ENCODE assay signal across 17 cellular contexts in the genomic region with DNA sequence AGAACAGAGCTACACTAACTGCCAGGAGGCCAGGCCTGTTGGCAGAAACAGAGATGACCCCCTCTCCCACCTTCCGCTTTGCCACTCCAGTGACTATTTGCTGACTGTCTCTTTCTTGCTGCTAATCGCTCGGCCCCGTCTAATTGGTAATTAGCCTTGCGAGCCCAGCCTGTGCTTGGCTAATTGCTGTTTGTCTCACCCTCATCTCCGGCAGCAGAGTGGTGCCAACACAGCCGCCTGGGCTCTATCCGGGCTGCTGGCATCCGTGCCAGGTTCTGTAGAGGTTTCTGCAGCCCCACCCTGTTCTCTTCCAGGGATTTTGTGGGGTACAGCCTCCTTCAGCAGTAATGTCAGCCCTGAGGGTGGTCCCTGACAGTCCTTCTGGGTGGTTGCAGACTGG. TPM values are rescaled to one million over a fixed set of nuclear protein-coding genes. Genes with fewer than 3 reads are reported as not detected.
"Had no signal": no experiment of that assay in that cellular context is flagged by ENCODE, and none has a peak within 500 bp of the region (broad histone marks: within the 10 kb centered on the region; RNA-seq: fewer than 3 reads in every experiment).

No MANE protein-coding gene starts in this region.

- H3K4me1 Mint-ChIP-seq: activated CD4-positive, alpha-beta T cell treated with anti-CD3 and anti-CD28 coated beads for 36 hours had no signal

- H3K4me3 Mint-ChIP-seq: activated CD4-positive, alpha-beta memory T cell treated with anti-CD3 and anti-CD28 coated beads for 36 hours; activated CD4-positive, alpha-beta T cell treated with anti-CD3 and anti-CD28 coated beads for 36 hours; activated CD8-positive, alpha-beta memory T cell treated with anti-CD3 and anti-CD28 coated beads, Interleukin-2, amount 10 ng/mL, durations not matched to agents 7 days and 5 days; effector memory CD8-positive, alpha-beta T cell; stimulated activated naive CD8-positive, alpha-beta T cell treated with anti-CD3 and anti-CD28 coated beads, Interleukin-15, Interleukin-2, amounts not matched to agents 100 ng/mL and 50 ng/mL, for 24 hours had no signal

- FAIRE-seq: frontal cortex had no signal

- H3K36me3 Mint-ChIP-seq: activated CD4-positive, alpha-beta memory T cell treated with anti-CD3 and anti-CD28 coated beads for 36 hours; activated CD8-positive, alpha-beta memory T cell treated with anti-CD3 and anti-CD28 coated beads, Interleukin-2, amount 10 ng/mL, durations not matched to agents 7 days and 5 days; activated naive CD4-positive, alpha-beta T cell treated with anti-CD3 and anti-CD28 coated beads, Interleukin-2, amount 50 U/mL, for 72 hours had no signal

- H3K9me3 ChIP-seq: body of pancreas, psoas muscle, upper lobe of left lung had no signal

- H3K4me3 ChIP-seq: body of pancreas, psoas muscle, upper lobe of left lung had no signal

- ATAC-seq: activated CD4-positive, alpha-beta T cell treated with anti-CD3 and anti-CD28 coated beads for 36 hours; activated CD8-positive, alpha-beta memory T cell treated with anti-CD3 and anti-CD28 coated beads, Interleukin-2, amount 10 ng/mL, durations not matched to agents 7 days and 5 days; activated naive CD4-positive, alpha-beta T cell treated with anti-CD3 and anti-CD28 coated beads, Interleukin-2, amount 50 U/mL, for 72 hours; body of pancreas; effector memory CD8-positive, alpha-beta T cell; psoas muscle; sciatic nerve had no signal

- H3K27ac Mint-ChIP-seq: activated CD4-positive, alpha-beta memory T cell treated with anti-CD3 and anti-CD28 coated beads for 36 hours; activated CD4-positive, alpha-beta T cell treated with anti-CD3 and anti-CD28 coated beads for 36 hours; activated CD8-positive, alpha-beta memory T cell treated with anti-CD3 and anti-CD28 coated beads, Interleukin-2, amount 10 ng/mL, durations not matched to agents 7 days and 5 days; activated naive CD4-positive, alpha-beta T cell treated with anti-CD3 and anti-CD28 coated beads, Interleukin-2, amount 50 U/mL, for 72 hours; activated T-helper 2 cell treated with anti-CD3 and anti-CD28 coated beads, Interferon-gamma antibody, Interleukin-2, Interleukin-4, amounts not matched to agents 10 μg/mL and 5 μg/mL and 100 μg/mL, durations not matched to agents 14 hours and 24 hours and 36 hours; effector memory CD8-positive, alpha-beta T cell; nephron progenitor cell; stimulated activated naive CD8-positive, alpha-beta T cell treated with anti-CD3 and anti-CD28 coated beads, Interleukin-15, Interleukin-2, amounts not matched to agents 100 ng/mL and 50 ng/mL, for 24 hours had no signal

- DNase-seq: activated CD4-positive, alpha-beta memory T cell treated with anti-CD3 and anti-CD28 coated beads for 36 hours; activated CD4-positive, alpha-beta T cell treated with anti-CD3 and anti-CD28 coated beads for 36 hours; activated CD8-positive, alpha-beta memory T cell treated with anti-CD3 and anti-CD28 coated beads, Interleukin-2, amount 10 ng/mL, durations not matched to agents 7 days and 5 days; activated T-cell treated with anti-CD3 and anti-CD28 coated beads, Interleukin-2, amount 50 U/mL, for 1 hour; amygdala; body of pancreas; effector memory CD8-positive, alpha-beta T cell; mesendoderm; nephron progenitor cell; psoas muscle; upper lobe of left lung had no signal

- H3K4me1 ChIP-seq: body of pancreas, psoas muscle had no signal

- H3K9me3 Mint-ChIP-seq: activated CD4-positive, alpha-beta memory T cell treated with anti-CD3 and anti-CD28 coated beads for 36 hours; activated naive CD4-positive, alpha-beta T cell treated with anti-CD3 and anti-CD28 coated beads, Interleukin-2, amount 50 U/mL, for 72 hours; activated T-helper 2 cell treated with anti-CD3 and anti-CD28 coated beads, Interferon-gamma antibody, Interleukin-2, Interleukin-4, amounts not matched to agents 10 μg/mL and 5 μg/mL and 100 μg/mL, durations not matched to agents 14 hours and 24 hours and 36 hours; effector memory CD8-positive, alpha-beta T cell; stimulated activated naive CD8-positive, alpha-beta T cell treated with anti-CD3 and anti-CD28 coated beads, Interleukin-15, Interleukin-2, amounts not matched to agents 100 ng/mL and 50 ng/mL, for 24 hours had no signal

- H3K27ac ChIP-seq: body of pancreas, epithelial cell of prostate, psoas muscle, upper lobe of left lung had no signal

- H3K36me3 ChIP-seq: upper lobe of left lung had no signal

- H3K27me3 ChIP-seq: body of pancreas had no signal

RNA-seq across cellular contexts. Expression of a gene that starts 53.0 kb away (rescaled TPM):
- total RNA-seq: activated naive CD4-positive, alpha-beta T cell treated with anti-CD3 and anti-CD28 coated beads, Interleukin-2, amount 50 U/mL, for 72 hours had no signal
